Comparison of ENCODE assay signal across 8 cellular contexts in genomic region chr2:232549655-232550350, GRCh38. TPM values are rescaled to one million over a fixed set of nuclear protein-coding genes. Genes with fewer than 3 reads are reported as not detected.
A peak's percentile ranks its signal among the peaks of the same experiment; 100 is the strongest.
DNase-seq lines count a peak whose midpoint lies in the region; ATAC-seq and TF ChIP-seq lines count a peak whose summit lies in the region.

No MANE protein-coding gene starts in this region.

- peak overlapping the region; percentile 98 for H3K4me3 Mint-ChIP-seq in activated CD4-positive, alpha-beta T cell treated with anti-CD3 and anti-CD28 coated beads for 36 hours
- H3K4me3 Mint-ChIP-seq in WTC11, result peak overlapping the region; percentile 95
- H3K4me3 Mint-ChIP-seq in stimulated activated naive CD8-positive, alpha-beta T cell treated with anti-CD3 and anti-CD28 coated beads, Interleukin-15, amount 100 ng/mL, for 72 hours, result peak overlapping the region; percentile 98

- peak overlapping the region; percentile 100 for H3K27ac Mint-ChIP-seq in activated CD4-positive, alpha-beta T cell treated with anti-CD3 and anti-CD28 coated beads for 36 hours
- H3K27ac Mint-ChIP-seq in WTC11, result peak overlapping the region; percentile 95
- peak overlapping the region; percentile 100 for H3K27ac Mint-ChIP-seq in stimulated activated naive CD8-positive, alpha-beta T cell treated with anti-CD3 and anti-CD28 coated beads, Interleukin-15, amount 100 ng/mL, for 72 hours

- POLR2A ChIA-PET in activated CD4-positive, alpha-beta T cell treated with anti-CD3 and anti-CD28 coated beads for 36 hours (lab: Charles Lee), result interaction anchor here (1.4 kb wide), 1 partner anchor 531 kb away, joined by 3 read pairs; no protein-coding TSS in a partner anchor
- POLR2A ChIA-PET in WTC11 (lab: Charles Lee), result interaction anchor here (1.2 to 1.4 kb wide), 3 partner anchors 10 to 27 kb away, joined by 3 to 6 read pairs (median 3); partner anchors contain the start of gene CHRNG

- intact Hi-C loops in activated CD4-positive, alpha-beta T cell treated with anti-CD3 and anti-CD28 coated beads for 36 hours (cut with DNase I, micrococcal nuclease), result loop anchor here (1.0 to 5.0 kb wide), 11 partner anchors 147 to 1035 kb away; partner anchors contain the start of genes ATG16L1 (in 2 of the 2), GIGYF2 (in 2 of the 2), DGKD (in 1 of the 2) and DIS3L2 (in 1 of the 2)

- peaks cover 62% of the 10 kb centered on the region for H3K4me1 Mint-ChIP-seq in activated CD4-positive, alpha-beta T cell treated with anti-CD3 and anti-CD28 coated beads for 36 hours
- H3K4me1 Mint-ChIP-seq in WTC11, result peaks cover 13% of the 10 kb centered on the region
- H3K4me1 Mint-ChIP-seq in stimulated activated naive CD8-positive, alpha-beta T cell treated with anti-CD3 and anti-CD28 coated beads, Interleukin-15, amount 100 ng/mL, for 72 hours, result peaks cover 69% of the 10 kb centered on the region

- H3K9me3 Mint-ChIP-seq in activated CD4-positive, alpha-beta T cell treated with anti-CD3 and anti-CD28 coated beads for 36 hours (ENCODE audit: low read depth), result peaks cover 3% of the 10 kb centered on the region
- H3K9me3 Mint-ChIP-seq in WTC11, result peaks cover 10% of the 10 kb centered on the region
- H3K9me3 Mint-ChIP-seq in stimulated activated naive CD8-positive, alpha-beta T cell treated with anti-CD3 and anti-CD28 coated beads, Interleukin-15, amount 100 ng/mL, for 72 hours, result peaks cover 4 to 7% of the 10 kb centered on the region in 2 donors

- peak; percentile 3 for ATAC-seq in activated CD4-positive, alpha-beta T cell treated with anti-CD3 and anti-CD28 coated beads for 36 hours
- ATAC-seq in WTC11 (no peak), HG03378 (IDR thresholded peaks at IDR 0.05; ENCODE audit: unreplicated experiment) (no peak)
- peak; percentile 16 for ATAC-seq in stimulated activated naive CD8-positive, alpha-beta T cell treated with anti-CD3 and anti-CD28 coated beads, Interleukin-15, amount 100 ng/mL, for 72 hours

- CTCF ChIA-PET in activated CD4-positive, alpha-beta T cell treated with anti-CD3 and anti-CD28 coated beads for 36 hours (lab: Charles Lee), result interaction anchor here (1.4 kb wide), 1 partner anchor 29 kb away, joined by 4 read pairs; no protein-coding TSS in a partner anchor
- CTCF ChIA-PET in WTC11 (lab: Charles Lee), result interaction anchor here (0.8 to 1.5 kb wide), 3 partner anchors 12 to 26 kb away, joined by 3 to 10 read pairs (median 4); no protein-coding TSS in a partner anchor

- H3K36me3 Mint-ChIP-seq in activated CD4-positive, alpha-beta T cell treated with anti-CD3 and anti-CD28 coated beads for 36 hours (ENCODE audit: low read depth), result peaks cover 34% of the 10 kb centered on the region
- H3K36me3 Mint-ChIP-seq in WTC11, result peaks cover 36% of the 10 kb centered on the region

- DNase-seq in activated CD4-positive, alpha-beta T cell treated with anti-CD3 and anti-CD28 coated beads for 36 hours, result no peak
- DNase-seq in activated CD4-positive, alpha-beta T cell treated with anti-CD3 and anti-CD28 coated beads, Interleukin-2, amount 50 U/mL, for 4 hours, result no peak
- DNase-seq in WTC11 (ENCODE audit: low spot score), result no peak
- no peak for DNase-seq in stimulated activated naive CD8-positive, alpha-beta T cell treated with anti-CD3 and anti-CD28 coated beads, Interleukin-15, amount 100 ng/mL, for 72 hours
- DNase-seq in effector CD4-positive, alpha-beta T cell, result no peak
- DNase-seq in anterior cingulate cortex (lab: John Stamatoyannopoulos, UW), result no peak

- peak overlapping the region; percentile 88 for H3K4me3 ChIP-seq in iPS-11a (ENCODE audit: low read depth, low read length)

- TF ChIP-seq CTCF in WTC11 (IDR thresholded peaks at IDR 0.05), result no peak

- no peaks in the 10 kb centered on the region for H3K27me3 Mint-ChIP-seq in activated CD4-positive, alpha-beta T cell treated with anti-CD3 and anti-CD28 coated beads for 36 hours
- peaks cover 3% of the 10 kb centered on the region for H3K27me3 Mint-ChIP-seq in WTC11 (ENCODE audit: low read depth)
- no peaks in the 10 kb centered on the region for H3K27me3 Mint-ChIP-seq in stimulated activated naive CD8-positive, alpha-beta T cell treated with anti-CD3 and anti-CD28 coated beads, Interleukin-15, amount 100 ng/mL, for 72 hours

TF ChIP-seq in WTC11, 78 proteins besides CTCF, POLR2A, EP300 and RAD21:
- TF ChIP-seq ZNF121 (CRISPR knock-in tag; IDR thresholded peaks at IDR 0.05), result no peak
- TF ChIP-seq, protein P1, sequence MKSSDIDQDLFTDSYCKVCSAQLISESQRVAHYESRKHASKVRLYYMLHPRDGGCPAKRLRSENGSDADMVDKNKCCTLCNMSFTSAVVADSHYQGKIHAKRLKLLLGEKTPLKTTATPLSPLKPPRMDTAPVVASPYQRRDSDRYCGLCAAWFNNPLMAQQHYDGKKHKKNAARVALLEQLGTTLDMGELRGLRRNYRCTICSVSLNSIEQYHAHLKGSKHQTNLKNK (CRISPR knock-in tag; IDR thresholded peaks at IDR 0.05), result no peak
- TF ChIP-seq ZNF281 (CRISPR knock-in tag; IDR thresholded peaks at IDR 0.05), result no peak
- TF ChIP-seq, protein P2, sequence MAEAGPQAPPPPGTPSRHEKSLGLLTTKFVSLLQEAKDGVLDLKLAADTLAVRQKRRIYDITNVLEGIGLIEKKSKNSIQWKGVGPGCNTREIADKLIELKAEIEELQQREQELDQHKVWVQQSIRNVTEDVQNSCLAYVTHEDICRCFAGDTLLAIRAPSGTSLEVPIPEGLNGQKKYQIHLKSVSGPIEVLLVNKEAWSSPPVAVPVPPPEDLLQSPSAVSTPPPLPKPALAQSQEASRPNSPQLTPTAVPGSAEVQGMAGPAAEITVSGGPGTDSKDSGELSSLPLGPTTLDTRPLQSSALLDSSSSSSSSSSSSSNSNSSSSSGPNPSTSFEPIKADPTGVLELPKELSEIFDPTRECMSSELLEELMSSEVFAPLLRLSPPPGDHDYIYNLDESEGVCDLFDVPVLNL (CRISPR knock-in tag; IDR thresholded peaks at IDR 0.05; ENCODE audit: borderline replicate concordance, low read depth), result 0 out of 2 replicates have a peak, but pooled peaks have one; percentile 1

RNA-seq across cellular contexts. Expression of gene TIGD1, which starts 0.6 kb away (rescaled TPM):
- total RNA-seq in activated CD4-positive, alpha-beta T cell treated with anti-CD3 and anti-CD28 coated beads for 36 hours, result 1 to 10 TPM; 7.6 to 7.9 TPM
- 5.2 to 9.0 TPM (median 6.1 TPM) in 3 replicates for total RNA-seq in WTC11 (2021)

RNA-seq across cellular contexts. Expression of gene EIF4E2, which starts 0.7 kb away (rescaled TPM):
- 10 to 100 TPM; 57.0 to 68.0 TPM for total RNA-seq in activated CD4-positive, alpha-beta T cell treated with anti-CD3 and anti-CD28 coated beads for 36 hours
- 90.6 to 97.8 TPM (median 95.9 TPM) in 3 replicates for total RNA-seq in WTC11 (2021)

RNA-seq across cellular contexts. Expression of gene CHRNG, which starts 10.3 kb away (rescaled TPM):
- not detected for total RNA-seq in activated CD4-positive, alpha-beta T cell treated with anti-CD3 and anti-CD28 coated beads for 36 hours
- 0.20 TPM in 1 of 3 replicates, not detected in the others for total RNA-seq in WTC11 (2021)

RNA-seq across cellular contexts. Expression of gene CHRND, which starts 23.8 kb away (rescaled TPM):
- total RNA-seq in activated CD4-positive, alpha-beta T cell treated with anti-CD3 and anti-CD28 coated beads for 36 hours, result not detected
- 0.07 to 0.11 TPM in 2 of 3 replicates, not detected in the other for total RNA-seq in WTC11 (2021)

RNA-seq across cellular contexts. Expression of gene PRSS56, which starts 29.6 kb away (rescaled TPM):
- not detected for total RNA-seq in activated CD4-positive, alpha-beta T cell treated with anti-CD3 and anti-CD28 coated beads for 36 hours
- total RNA-seq in WTC11 (2021), result not detected in 3 replicates

Comparison
In these comparisons a context has a peak if more than half of its experiments do, and no peak if none do; other contexts are left out.
1. ATAC-seq: peak in activated CD4-positive, alpha-beta T cell treated with anti-CD3 and anti-CD28 coated beads for 36 hours (single experiment) and stimulated activated naive CD8-positive, alpha-beta T cell treated with anti-CD3 and anti-CD28 coated beads, Interleukin-15, amount 100 ng/mL, for 72 hours (single experiment); none in WTC11 (single experiment) and HG03378 (single experiment).
2. Peak in every context shown above with its lines, with median percentiles within 50 percentile points of each other: H3K27ac Mint-ChIP-seq and H3K4me3 Mint-ChIP-seq.